ENCODE assay signal across 8 cellular contexts in the genomic region with DNA sequence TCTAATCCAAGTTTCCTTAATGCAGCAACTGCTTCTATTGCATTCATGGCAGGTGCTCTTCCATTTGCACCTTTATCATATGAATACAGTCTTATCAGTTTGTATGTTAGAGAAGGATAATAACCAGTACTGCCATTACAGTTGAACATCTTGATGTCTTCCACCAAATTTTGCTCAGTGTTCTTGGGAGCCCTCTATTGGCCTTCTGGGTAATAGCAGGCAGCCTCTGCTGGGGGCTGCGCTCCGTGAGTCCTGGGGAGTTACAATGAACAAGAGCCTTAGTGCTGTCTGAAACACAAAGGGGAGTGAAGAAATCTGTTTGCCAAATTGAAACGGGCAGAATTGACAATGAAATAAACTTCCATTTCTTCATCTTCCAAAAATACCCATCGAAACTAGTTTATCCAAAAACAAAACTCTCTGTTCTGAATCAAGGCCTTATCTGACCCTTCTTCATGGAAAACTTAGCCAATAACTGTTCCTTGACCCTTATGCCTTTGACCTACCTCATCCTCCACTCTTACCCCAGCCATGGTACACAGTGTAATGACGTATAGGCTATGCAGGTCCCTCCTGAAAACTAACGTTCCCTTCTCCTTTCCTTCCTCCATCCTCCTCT.
DNase-seq lines count a peak whose midpoint lies in the region; ATAC-seq and TF ChIP-seq lines count a peak whose summit lies in the region.

No MANE protein-coding gene starts in this region.

- peak; percentile 33 for DNase-seq in AG10803 (ENCODE audit: low read depth)
- peak; percentile 30 for DNase-seq in NCI-H2171 treated with DMSO at 0.1 percent for 48 hours (lab: John Stamatoyannopoulos, UW)
- peak; percentile 62 for DNase-seq in astrocyte of the hippocampus (ENCODE audit: low read depth, low spot score)
- DNase-seq in inferior parietal cortex (ENCODE audit: extremely low spot score) = peak; percentile 74
- DNase-seq in stomach = no peak
- no peak for DNase-seq in cerebellar nuclear complex (lab: John Stamatoyannopoulos, UW)

- no peaks in the 10 kb centered on the region for H3K36me3 ChIP-seq in stomach

- intact Hi-C loops in stomach (cut with DNase I; ENCODE audit: low total_unique reads) = loop anchor here (10.0 kb wide), 1 partner anchor 547 kb away; no protein-coding TSS in a partner anchor

- ATAC-seq in GM21723 (IDR thresholded peaks at IDR 0.05; ENCODE audit: unreplicated experiment) = no peak

- H3K4me3 ChIP-seq in AG10803 (ENCODE audit: low read length) (no peak overlapping the region), stomach (no peak overlapping the region)

- no peak for TF ChIP-seq POLR2A in stomach (IDR thresholded peaks at IDR 0.05)

- peaks cover 0 to 13% (median 9%) of the 10 kb centered on the region in 4 donors for H3K9me3 ChIP-seq in stomach

- peaks cover 0 to 16% (median 0%) of the 10 kb centered on the region in 3 donors for H3K27me3 ChIP-seq in stomach

- H3K4me1 ChIP-seq in stomach = peaks cover 0 to 5% (median 0%) of the 10 kb centered on the region in 4 donors

- no peak overlapping the region for H3K27ac ChIP-seq in stomach

- no peak for TF ChIP-seq EP300 in stomach (IDR thresholded peaks at IDR 0.05)

- TF ChIP-seq CTCF in AG10803 (conservative IDR thresholded peaks at IDR 0.05; ENCODE audit: low read length) (peak; percentile 98), GM12873 (IDR thresholded peaks at IDR 0.05; ENCODE audit: insufficient read depth, low read depth, low read length, missing control alignments) (peak; percentile 90), stomach (IDR thresholded peaks at IDR 0.05) (peak in 5 of 7 experiments; percentile 56 to 91 (median 80))

- 40 to 44% (median 42%) methylated on average over 6 of the region's 6 CpGs for WGBS in stomach, 5 donors

Comparison
In these comparisons a context has a peak if more than half of its experiments do, and no peak if none do; other contexts are left out.
1. DNase-seq: peak in AG10803 (single experiment), NCI-H2171 treated with DMSO at 0.1 percent for 48 hours (single experiment), astrocyte of the hippocampus (single experiment) and inferior parietal cortex (single experiment); none in stomach (single experiment) and cerebellar nuclear complex (0 of 2).
2. Peak in every context shown above with its lines, with median percentiles within 50 percentile points of each other: CTCF ChIP-seq.